In genomic region chr3:45574067-45574494, GRCh38 we compare ENCODE assay signal across 1 cellular context.
TF ChIP-seq lines count a peak whose summit lies in the region.

No MANE protein-coding gene starts in this region.

TF ChIP-seq in K562, 482 proteins besides CTCF, POLR2A, EP300 and RAD21 (continued from another document and continues in another):
- TF ChIP-seq CHAMP1 (IDR thresholded peaks at IDR 0.05) (peak; percentile 84), CTBP1 (IDR thresholded peaks at IDR 0.05; ENCODE audit: borderline replicate concordance) (peak; percentile 65), TEAD4 (IDR thresholded peaks at IDR 0.05; ENCODE audit: low read length) (peak; percentile 91), TEAD4 (CRISPR knock-in tag; IDR thresholded peaks at IDR 0.05; ENCODE audit: borderline replicate concordance) (no peak), PHF21A (IDR thresholded peaks at IDR 0.05; ENCODE audit: borderline replicate concordance, low read depth) (no peak), ATF1 (CRISPR knock-in tag; IDR thresholded peaks at IDR 0.05) (no peak), ATF1 (tag; IDR thresholded peaks at IDR 0.05) (peak; percentile 28; the same call in 1 of the 2 replicates), MEF2D (tag; conservative IDR thresholded peaks at IDR 0.05; ENCODE audit: low read depth) (0 out of 2 replicates have a peak, but pooled peaks have one; percentile 17), KDM1A (IDR thresholded peaks at IDR 0.05) (peak; percentile 97), POLR3G (IDR thresholded peaks at IDR 0.05; ENCODE audit: extremely low read depth, insufficient read length, insufficient replicate concordance) (no peak), PML (IDR thresholded peaks at IDR 0.05; ENCODE audit: low read length) (peak; percentile 70; the same call in 1 of the 2 replicates), ZNF830 (CRISPR knock-in tag; IDR thresholded peaks at IDR 0.05) (no peak), MTA2 (IDR thresholded peaks at IDR 0.05; ENCODE audit: low read depth) (peak; percentile 75), HMBOX1 (IDR thresholded peaks at IDR 0.05) (peak; percentile 58; the same call in 1 of the 2 replicates), CCNT2 (IDR thresholded peaks at IDR 0.05; ENCODE audit: borderline replicate concordance, extremely low read depth, insufficient read length, low read depth, low read length) (peak; percentile 50), ZNF431 (CRISPR knock-in tag; IDR thresholded peaks at IDR 0.05) (no peak), ZNF444 (CRISPR knock-in tag; IDR thresholded peaks at IDR 0.05) (no peak), NCOR1 (IDR thresholded peaks at IDR 0.05) (peak; percentile 89), ARHGAP35 (IDR thresholded peaks at IDR 0.05; ENCODE audit: partially characterized antibody) (no peak), NCOA2 (IDR thresholded peaks at IDR 0.05; ENCODE audit: partially characterized antibody in 2 of 2) (peak in 1 of 2 experiments; percentile 66), MTF1 (CRISPR knock-in tag; IDR thresholded peaks at IDR 0.05; ENCODE audit: borderline replicate concordance) (no peak), CBX1 (IDR thresholded peaks at IDR 0.05; ENCODE audit: low read depth) (no peak), GATAD2A (IDR thresholded peaks at IDR 0.05) (no peak), ZKSCAN1 (IDR thresholded peaks at IDR 0.05; ENCODE audit: low read depth, low read length) (peak; percentile 36), STAT5B (CRISPR knock-in tag; IDR thresholded peaks at IDR 0.05) (no peak), HDAC2 (IDR thresholded peaks at IDR 0.05) (peak; percentile 90; the same call in 1 of the 2 replicates), DPF2 (IDR thresholded peaks at IDR 0.05) (peak; percentile 83), ZNF384 (IDR thresholded peaks at IDR 0.05; ENCODE audit: low read depth, low read length) (no peak), POLR2AphosphoS5 (IDR thresholded peaks at IDR 0.05; ENCODE audit: control insufficient read depth, insufficient read depth, low read depth, low read length) (peak; percentile 72), HMGN3 (IDR thresholded peaks at IDR 0.05; ENCODE audit: borderline replicate concordance, extremely low read depth, insufficient read length, low read depth, low read length) (no peak), LCOR (CRISPR knock-in tag; IDR thresholded peaks at IDR 0.05) (peak; percentile 88; the same call in 1 of the 2 replicates), SREBF2 (CRISPR knock-in tag; IDR thresholded peaks at IDR 0.05) (no peak), ZNF224 (CRISPR knock-in tag; IDR thresholded peaks at IDR 0.05) (no peak), ZBTB17 (CRISPR knock-in tag; IDR thresholded peaks at IDR 0.05) (0 out of 2 replicates have a peak, but pooled peaks have one; percentile 65), ZNF282 (CRISPR knock-in tag; IDR thresholded peaks at IDR 0.05) (no peak), CREM (IDR thresholded peaks at IDR 0.05; ENCODE audit: low read depth) (peak; percentile 43), MLLT1 (IDR thresholded peaks at IDR 0.05) (peak in 1 of 2 experiments; percentile 96; a peak in 2 of 4 replicates), BCOR (IDR thresholded peaks at IDR 0.05) (peak; percentile 80), PRDM10 (IDR thresholded peaks at IDR 0.05; ENCODE audit: partially characterized antibody) (peak; percentile 37), ZFP1 (CRISPR knock-in tag; IDR thresholded peaks at IDR 0.05) (no peak), GATA2 (CRISPR knock-in tag; IDR thresholded peaks at IDR 0.05) (peak; percentile 90), CREB5 (CRISPR knock-in tag; IDR thresholded peaks at IDR 0.05) (no peak), HDAC8 (tag; IDR thresholded peaks at IDR 0.05) (no peak), GABPB1 (CRISPR knock-in tag; IDR thresholded peaks at IDR 0.05) (peak; percentile 41; the same call in 1 of the 2 replicates), SNAPC5 (CRISPR knock-in tag; IDR thresholded peaks at IDR 0.05) (no peak), CBFA2T2 (conservative IDR thresholded peaks at IDR 0.05) (peak; percentile 86), ZSCAN29 (IDR thresholded peaks at IDR 0.05) (no peak), NR1H2 (CRISPR knock-in tag; IDR thresholded peaks at IDR 0.05) (no peak), MEIS2 (IDR thresholded peaks at IDR 0.05; ENCODE audit: partially characterized antibody) (peak; percentile 73), RBBP5 (IDR thresholded peaks at IDR 0.05; ENCODE audit: borderline replicate concordance, insufficient read depth, low read length, poor library complexity, severe bottlenecking) (no peak), TCF3 (CRISPR knock-in tag; IDR thresholded peaks at IDR 0.05) (peak; percentile 91), E2F6 (IDR thresholded peaks at IDR 0.05; ENCODE audit: borderline replicate concordance in 1 of 2, extremely low read depth in 1 of 2, insufficient read depth in 1 of 2, insufficient read length in 1 of 2, low read depth in 1 of 2, low read length in 1 of 2, poor library complexity in 1 of 2, severe bottlenecking in 1 of 2) (no peak), CBFB (CRISPR knock-in tag; IDR thresholded peaks at IDR 0.05) (peak; percentile 75; the same call in 1 of the 2 replicates), KLF10 (CRISPR knock-in tag; IDR thresholded peaks at IDR 0.05) (no peak), RFX1 (IDR thresholded peaks at IDR 0.05) (no peak), DIDO1 (tag; IDR thresholded peaks at IDR 0.05; ENCODE audit: low read depth) (no peak), ATF7 (IDR thresholded peaks at IDR 0.05) (peak; percentile 86), ARID1B (IDR thresholded peaks at IDR 0.05) (peak; percentile 89), CBX3 (IDR thresholded peaks at IDR 0.05; ENCODE audit: borderline replicate concordance in 1 of 2, low read length in 2 of 2) (0 out of 3 replicates have a peak, but pooled peaks of 1 of the 2 experiments have one; percentile 33), SIX5 (IDR thresholded peaks at IDR 0.05; ENCODE audit: borderline replicate concordance in 1 of 2, insufficient read depth in 1 of 2, low read depth in 1 of 2, low read length in 2 of 2) (no peak), ZNF311 (CRISPR knock-in tag; IDR thresholded peaks at IDR 0.05) (peak; percentile 13; the same call in 1 of the 2 replicates), JUN (IDR thresholded peaks at IDR 0.05; ENCODE audit: borderline replicate concordance, low read depth, low read length) (peak; percentile 49; the same call in 1 of the 2 replicates), JUN (CRISPR knock-in tag; IDR thresholded peaks at IDR 0.05; ENCODE audit: borderline replicate concordance) (no peak), ATF2 (CRISPR knock-in tag; IDR thresholded peaks at IDR 0.05) (no peak), THRB (CRISPR knock-in tag; conservative IDR thresholded peaks at IDR 0.05) (no peak), SMAD4 (CRISPR knock-in tag; conservative IDR thresholded peaks at IDR 0.05) (peak; percentile 94), SMARCA4 (IDR thresholded peaks at IDR 0.05) (peak; percentile 74; the same call in 1 of the 2 replicates), LEF1 (IDR thresholded peaks at IDR 0.05) (peak; percentile 59)
